25 cellular contexts compared by ENCODE assay signal in genomic region chr3:73481888-73482287, GRCh38.
"Had no signal": no experiment of that assay in that cellular context is flagged by ENCODE, and none has a peak within 500 bp of the region (broad histone marks: within the 10 kb centered on the region; RNA-seq: fewer than 3 reads in every experiment).

No MANE protein-coding gene starts in this region.

- H3K27ac ChIP-seq: hepatocyte, lower lobe of right lung, prostate gland, right lobe of liver, tibial nerve, uterus had no signal

- H3K4me3 Mint-ChIP-seq: naive thymus-derived CD4-positive, alpha-beta T cell; natural killer cell treated with Interleukin-12 subunit alpha and Interleukin-12 subunit beta and Interleukin-15 and Interleukin-18, amount 100 ng/mL, for 72 hours; stimulated activated memory B cell treated with anti-CD40 and anti-IgM and Interleukin-4, amounts not matched to agents 10 μg/mL and 1 μg/mL and 100 μg/mL, for 72 hours; stimulated activated naive CD8-positive, alpha-beta T cell treated with anti-CD3 and anti-CD28 coated beads, Interleukin-15, amount 100 ng/mL, for 72 hours; type B pancreatic cell had no signal

- H3K4me3 ChIP-seq: hepatocyte, lower lobe of right lung, mucosa of descending colon, ovary, prostate gland, right lobe of liver, smooth muscle cell, tibial nerve, uterus had no signal

- H3K27me3 ChIP-seq: hepatocyte, ovary, right lobe of liver, tibial nerve, uterus had no signal

- H2AFZ ChIP-seq: hepatocyte had no signal

- H3K4me2 ChIP-seq: hepatocyte, smooth muscle cell had no signal

- H3K9me3 Mint-ChIP-seq: natural killer cell treated with Interleukin-12 subunit alpha and Interleukin-12 subunit beta and Interleukin-15 and Interleukin-18, amount 100 ng/mL, for 72 hours had no signal

- H3K9me3 ChIP-seq: lower lobe of right lung, mucosa of descending colon, ovary, prostate gland, right lobe of liver, tibial nerve, uterus had no signal

- H3K27ac Mint-ChIP-seq: naive thymus-derived CD4-positive, alpha-beta T cell; natural killer cell treated with Interleukin-12 subunit alpha and Interleukin-12 subunit beta and Interleukin-15 and Interleukin-18, amount 100 ng/mL, for 72 hours; stimulated activated memory B cell treated with anti-CD40 and anti-IgM and Interleukin-4, amounts not matched to agents 10 μg/mL and 1 μg/mL and 100 μg/mL, for 72 hours; stimulated activated naive CD8-positive, alpha-beta T cell treated with anti-CD3 and anti-CD28 coated beads, Interleukin-15, amount 100 ng/mL, for 72 hours; type B pancreatic cell had no signal

- H3K36me3 ChIP-seq: lower lobe of right lung, ovary, prostate gland, right lobe of liver, tibial nerve, uterus had no signal

- H3K4me1 Mint-ChIP-seq: naive thymus-derived CD4-positive, alpha-beta T cell; stimulated activated naive CD8-positive, alpha-beta T cell treated with anti-CD3 and anti-CD28 coated beads, Interleukin-15, amount 100 ng/mL, for 72 hours had no signal

- H3K4me1 ChIP-seq: prostate gland, right lobe of liver had no signal

- DNase-seq: islet precursor cell; lower lobe of right lung; mammary epithelial cell; mesenchymal stem cell; midbrain; mucosa of descending colon; naive thymus-derived CD4-positive, alpha-beta T cell; ovary; retina; right lobe of liver; stimulated activated CD4-positive, alpha-beta T cell treated with anti-CD3 and anti-CD28 coated beads, Interleukin-1b, Interleukin-23, amount 100 ng/mL, for 48 hours; stimulated activated CD4-positive, alpha-beta T cell treated with anti-CD3 and anti-CD28 coated beads, Interleukin-2, amount 100 ng/mL, for 48 hours; stimulated activated CD4-positive, alpha-beta T cell treated with anti-CD3 and anti-CD28 coated beads, Interleukin-4, amount 100 ng/mL, for 4 hours; stimulated activated CD8-positive, alpha-beta memory T cell treated with anti-CD3 and anti-CD28 coated beads, Interleukin-4, amount 100 ng/mL, for 48 hours; stimulated activated naive CD4-positive, alpha-beta T cell treated with Interleukin-2 at 50 U/mL for 16 hours; stimulated activated naive CD8-positive, alpha-beta T cell treated with anti-CD3 and anti-CD28 coated beads, Interleukin-15, amount 100 ng/mL, for 72 hours; substantia nigra; uterus had no signal

- H3K36me3 Mint-ChIP-seq: naive thymus-derived CD4-positive, alpha-beta T cell; natural killer cell treated with Interleukin-12 subunit alpha and Interleukin-12 subunit beta and Interleukin-15 and Interleukin-18, amount 100 ng/mL, for 72 hours; stimulated activated memory B cell treated with anti-CD40 and anti-IgM and Interleukin-4, amounts not matched to agents 10 μg/mL and 1 μg/mL and 100 μg/mL, for 72 hours had no signal

- ATAC-seq: lower lobe of right lung; mucosa of descending colon; naive thymus-derived CD4-positive, alpha-beta T cell; natural killer cell treated with Interleukin-12 subunit alpha and Interleukin-12 subunit beta and Interleukin-15 and Interleukin-18, amount 100 ng/mL, for 72 hours; right lobe of liver; stimulated activated memory B cell treated with anti-CD40 and anti-IgM and Interleukin-4, amounts not matched to agents 10 μg/mL and 1 μg/mL and 100 μg/mL, for 72 hours; stimulated activated naive CD8-positive, alpha-beta T cell treated with anti-CD3 and anti-CD28 coated beads, Interleukin-15, amount 100 ng/mL, for 72 hours had no signal
